Comparison of ENCODE assay signal across 11 cellular contexts in genomic region chr9:92295240-92295790, GRCh38. TPM values are rescaled to one million over a fixed set of nuclear protein-coding genes. Genes with fewer than 3 reads are reported as not detected.
DNase-seq lines count a peak whose midpoint lies in the region; ATAC-seq and TF ChIP-seq lines count a peak whose summit lies in the region.
"Had no signal": no experiment of that assay in that cellular context is flagged by ENCODE, and none has a peak within 500 bp of the region (broad histone marks: within the 10 kb centered on the region; RNA-seq: fewer than 3 reads in every experiment).

No MANE protein-coding gene starts in this region.

- no peaks in the 10 kb centered on the region for H3K27me3 ChIP-seq in mammary epithelial cell (ENCODE audit: insufficient read depth, low read length)
- H3K27me3 ChIP-seq: BE2C had no signal

- CTCF ChIA-PET in mammary epithelial cell (lab: Charles Lee; ENCODE audit: low non-redundant PET): no interaction called here

- WGBS in mammary epithelial cell (ENCODE audit: low coverage, missing lambda C conversion rate): 84% methylated on average over 7 of the region's 7 CpGs

- intact Hi-C loops in mammary epithelial cell (cut with micrococcal nuclease): no loop called here

- H4K20me1 ChIP-seq in mammary epithelial cell (ENCODE audit: insufficient read depth, low read length): peaks cover 5% of the 10 kb centered on the region

- TF ChIP-seq CTCF in mammary epithelial cell (conservative IDR thresholded peaks at IDR 0.05 in 1 of 2, IDR thresholded peaks at IDR 0.05 in 1 of 2; ENCODE audit: extremely low read depth in 1 of 2, insufficient read depth in 1 of 2, low read depth in 1 of 2, low read length in 2 of 2): no peak

- no peak overlapping the region for H3K4me3 ChIP-seq in mammary epithelial cell (replicated peaks in 1 of 3; ENCODE audit: insufficient read depth in 1 of 3, low read depth in 2 of 3, low read length in 3 of 3)

- peaks cover 66% of the 10 kb centered on the region for H3K4me1 Mint-ChIP-seq in activated T-cell treated with anti-CD3 and anti-CD28 coated beads, Interleukin-2, amount 50 U/mL, for 72 hours (ENCODE audit: low read depth)
- H3K4me1 Mint-ChIP-seq in stimulated activated memory B cell treated with anti-CD40 and anti-IgM and Interleukin-4, amounts not matched to agents 10 μg/mL and 1 μg/mL and 100 μg/mL, for 72 hours: peaks cover 45% of the 10 kb centered on the region

- no peak overlapping the region for H2AFZ ChIP-seq in mammary epithelial cell (ENCODE audit: low read depth, low read length)

- BruUV-seq in mammary epithelial cell (replicated peaks; lab: Mats Ljungman, UMichigan): no TSS peak

- peaks cover 35% of the 10 kb centered on the region for H3K4me1 ChIP-seq in mammary epithelial cell (ENCODE audit: insufficient read depth, low read length)
- H3K4me1 ChIP-seq: BE2C had no signal

- H3K9me3 ChIP-seq in mammary epithelial cell (replicated peaks; ENCODE audit: insufficient read depth, low read length): no peaks in the 10 kb centered on the region
- H3K9me3 ChIP-seq: BE2C had no signal

- H3K4me2 ChIP-seq in mammary epithelial cell (ENCODE audit: insufficient read depth, low read depth, low read length): peak overlapping the region; percentile 86

- ATAC-seq in activated T-cell treated with anti-CD3 and anti-CD28 coated beads, Interleukin-2, amount 50 U/mL, for 72 hours (replicated peaks in 1 of 2): no peak
- no peak for ATAC-seq in stimulated activated memory B cell treated with anti-CD40 and anti-IgM and Interleukin-4, amounts not matched to agents 10 μg/mL and 1 μg/mL and 100 μg/mL, for 72 hours
- ATAC-seq: effector memory CD8-positive, alpha-beta T cell had no signal

- no peaks in the 10 kb centered on the region for H3K9me3 Mint-ChIP-seq in activated T-cell treated with anti-CD3 and anti-CD28 coated beads, Interleukin-2, amount 50 U/mL, for 72 hours
- H3K9me3 Mint-ChIP-seq in stimulated activated memory B cell treated with anti-CD40 and anti-IgM and Interleukin-4, amounts not matched to agents 10 μg/mL and 1 μg/mL and 100 μg/mL, for 72 hours: no peaks in the 10 kb centered on the region
- H3K9me3 Mint-ChIP-seq: effector memory CD8-positive, alpha-beta T cell had no signal

- H3K36me3 ChIP-seq in mammary epithelial cell (ENCODE audit: insufficient read depth, low read length): peaks cover 24% of the 10 kb centered on the region

- no peak overlapping the region for H3K27ac ChIP-seq in mammary epithelial cell (ENCODE audit: insufficient read depth, low read depth, low read length)

- peak overlapping the region; percentile 0 to 28 for H3K4me3 Mint-ChIP-seq in activated T-cell treated with anti-CD3 and anti-CD28 coated beads, Interleukin-2, amount 50 U/mL, for 72 hours
- H3K4me3 Mint-ChIP-seq in stimulated activated memory B cell treated with anti-CD40 and anti-IgM and Interleukin-4, amounts not matched to agents 10 μg/mL and 1 μg/mL and 100 μg/mL, for 72 hours: no peak overlapping the region

- H3K36me3 Mint-ChIP-seq in activated T-cell treated with anti-CD3 and anti-CD28 coated beads, Interleukin-2, amount 50 U/mL, for 72 hours (ENCODE audit: insufficient read depth in 2 of 2): peaks cover 11 to 39% of the 10 kb centered on the region in 2 donors
- H3K36me3 Mint-ChIP-seq in stimulated activated memory B cell treated with anti-CD40 and anti-IgM and Interleukin-4, amounts not matched to agents 10 μg/mL and 1 μg/mL and 100 μg/mL, for 72 hours: peaks cover 30% of the 10 kb centered on the region

- H3K27me3 Mint-ChIP-seq in activated T-cell treated with anti-CD3 and anti-CD28 coated beads, Interleukin-2, amount 50 U/mL, for 72 hours (ENCODE audit: low read depth): no peaks in the 10 kb centered on the region
- H3K27me3 Mint-ChIP-seq in stimulated activated memory B cell treated with anti-CD40 and anti-IgM and Interleukin-4, amounts not matched to agents 10 μg/mL and 1 μg/mL and 100 μg/mL, for 72 hours: no peaks in the 10 kb centered on the region
- H3K27me3 Mint-ChIP-seq: effector memory CD8-positive, alpha-beta T cell had no signal

- dilution Hi-C loops in mammary epithelial cell (cut with HindIII; ENCODE audit: low sequenced_read_pairs): loop anchor here (5.0 kb wide), 1 partner anchor 82 kb away; no protein-coding TSS in a partner anchor

- H3K79me2 ChIP-seq in mammary epithelial cell (ENCODE audit: insufficient read depth, low read length): peaks cover 43% of the 10 kb centered on the region

- DNase-seq in activated T-cell treated with anti-CD3 and anti-CD28 coated beads, Interleukin-2, amount 50 U/mL, for 72 hours: no peak
- DNase-seq in activated T-cell treated with anti-CD3 and anti-CD28 coated beads, Interleukin-2, amount 50 U/mL, for 48 hours: no peak
- DNase-seq in OCI-M2 (lab: John Stamatoyannopoulos, UW; ENCODE audit: unreplicated experiment): peak; percentile 81
- DNase-seq in mammary epithelial cell: no peak
- no peak for DNase-seq in COR-L47 (lab: John Stamatoyannopoulos, UW)
- no peak for DNase-seq in NCI-H1694 (lab: John Stamatoyannopoulos, UW)
- no peak for DNase-seq in NCI-H2081 (lab: John Stamatoyannopoulos, UW)
- DNase-seq: anterior cingulate cortex; BE2C; effector memory CD8-positive, alpha-beta T cell had no signal

- peak overlapping the region; percentile 81 for H3K27ac Mint-ChIP-seq in activated T-cell treated with anti-CD3 and anti-CD28 coated beads, Interleukin-2, amount 50 U/mL, for 72 hours
- H3K27ac Mint-ChIP-seq in stimulated activated memory B cell treated with anti-CD40 and anti-IgM and Interleukin-4, amounts not matched to agents 10 μg/mL and 1 μg/mL and 100 μg/mL, for 72 hours: peak overlapping the region; percentile 100

- in situ Hi-C loops in mammary epithelial cell (cut with MboI; ENCODE audit: low sequenced_read_pairs in 2 of 2): loop anchor here in 1 of 2 donors (10.0 kb wide), 1 partner anchor 51 kb away; no protein-coding TSS in a partner anchor

- H3K9ac ChIP-seq in mammary epithelial cell (ENCODE audit: insufficient read depth, low read length): no peak overlapping the region

RNA-seq across cellular contexts. Expression of gene IARS1, which starts 1.8 kb away (rescaled TPM):
- total RNA-seq in activated T-cell treated with anti-CD3 and anti-CD28 coated beads, Interleukin-2, amount 50 U/mL, for 72 hours: 100 to 1,000 TPM; 324 to 356 TPM
- 100 to 1,000 TPM; 240 to 401 TPM for total RNA-seq in mammary epithelial cell
- 67.3 TPM for polyA plus RNA-seq in mammary epithelial cell
- polyA minus RNA-seq in mammary epithelial cell: 401 TPM

RNA-seq across cellular contexts. Expression of gene NOL8, which starts 29.8 kb away (rescaled TPM):
- total RNA-seq in activated T-cell treated with anti-CD3 and anti-CD28 coated beads, Interleukin-2, amount 50 U/mL, for 72 hours: 10 to 100 TPM; 50.7 to 56.6 TPM
- 10 to 100 TPM; 21.8 to 42.4 TPM for total RNA-seq in mammary epithelial cell
- 13.7 TPM for polyA plus RNA-seq in mammary epithelial cell
- 14.5 TPM for polyA minus RNA-seq in mammary epithelial cell

RNA-seq across cellular contexts. Expression of gene CENPP, which starts 30.4 kb away (rescaled TPM):
- 10 to 100 TPM; 25.2 to 28.2 TPM for total RNA-seq in activated T-cell treated with anti-CD3 and anti-CD28 coated beads, Interleukin-2, amount 50 U/mL, for 72 hours
- total RNA-seq in mammary epithelial cell: 1 to 10 TPM; 3.0 to 7.5 TPM
- polyA plus RNA-seq in mammary epithelial cell: 4.4 TPM
- polyA minus RNA-seq in mammary epithelial cell: 2.6 TPM
